Comparison of ENCODE assay signal across 21 cellular contexts in genomic region chr7:114095885-114096284, GRCh38.
"Had no signal": no experiment of that assay in that cellular context is flagged by ENCODE, and none has a peak within 500 bp of the region (broad histone marks: within the 10 kb centered on the region; RNA-seq: fewer than 3 reads in every experiment).

No MANE protein-coding gene starts in this region.

- DNase-seq: natural killer cell; occipital lobe; ovary; posterior cingulate gyrus; psoas muscle; right cardiac atrium; spleen; stimulated activated CD4-positive, alpha-beta T cell treated with anti-CD3 and anti-CD28 coated beads, Interleukin-12 subunit alpha, Interleukin-12 subunit beta, amount 100 ng/mL, for 4 hours; stimulated activated CD4-positive, alpha-beta T cell treated with anti-CD3 and anti-CD28 coated beads, Interleukin-1b, Interleukin-23, amount 100 ng/mL, for 48 hours; stimulated activated CD4-positive, alpha-beta T cell treated with anti-CD3 and anti-CD28 coated beads, Interleukin-4, amount 100 ng/mL, for 1 hour; stimulated activated CD4-positive, alpha-beta T cell treated with anti-CD3 and anti-CD28 coated beads, Interleukin-4, amount 100 ng/mL, for 4 hours; stimulated activated CD8-positive, alpha-beta memory T cell treated with anti-CD3 and anti-CD28 coated beads, Interleukin-4, amount 100 ng/mL, for 48 hours; stimulated activated naive CD4-positive, alpha-beta T cell; stimulated activated naive CD8-positive, alpha-beta T cell treated with anti-CD3 and anti-CD28 coated beads, Interleukin-15, amount 100 ng/mL, for 72 hours; stimulated activated naive CD8-positive, alpha-beta T cell treated with anti-CD3 and anti-CD28 coated beads, Interleukin-15, Interleukin-2, amounts not matched to agents 100 U/mL and 50 U/mL, for 24 hours; substantia nigra; testis; tibial artery; transverse colon; upper lobe of right lung; uterus had no signal
